1 cellular context compared by ENCODE assay signal in genomic region chr22:40241200-40241763, GRCh38.
TF ChIP-seq lines count a peak whose summit lies in the region.

No MANE protein-coding gene starts in this region.

TF ChIP-seq in GM23338, 12 proteins besides CTCF, POLR2A, EP300 and RAD21 (continued from another document):
- no peak for TF ChIP-seq EZH2phosphoT487 (IDR thresholded peaks at IDR 0.05; ENCODE audit: unreplicated experiment)
- TF ChIP-seq ETS1 (IDR thresholded peaks at IDR 0.05): no peak
- TF ChIP-seq CREB1 (CRISPR knock-in tag; IDR thresholded peaks at IDR 0.05; ENCODE audit: low read depth): no peak
- TF ChIP-seq JUNB (IDR thresholded peaks at IDR 0.05; ENCODE audit: unreplicated experiment): no peak
- TF ChIP-seq POLR2AphosphoS5 (IDR thresholded peaks at IDR 0.05; ENCODE audit: low read depth): no peak
- no peak for TF ChIP-seq NANOG (IDR thresholded peaks at IDR 0.05; ENCODE audit: borderline replicate concordance)
- TF ChIP-seq, protein P1, sequence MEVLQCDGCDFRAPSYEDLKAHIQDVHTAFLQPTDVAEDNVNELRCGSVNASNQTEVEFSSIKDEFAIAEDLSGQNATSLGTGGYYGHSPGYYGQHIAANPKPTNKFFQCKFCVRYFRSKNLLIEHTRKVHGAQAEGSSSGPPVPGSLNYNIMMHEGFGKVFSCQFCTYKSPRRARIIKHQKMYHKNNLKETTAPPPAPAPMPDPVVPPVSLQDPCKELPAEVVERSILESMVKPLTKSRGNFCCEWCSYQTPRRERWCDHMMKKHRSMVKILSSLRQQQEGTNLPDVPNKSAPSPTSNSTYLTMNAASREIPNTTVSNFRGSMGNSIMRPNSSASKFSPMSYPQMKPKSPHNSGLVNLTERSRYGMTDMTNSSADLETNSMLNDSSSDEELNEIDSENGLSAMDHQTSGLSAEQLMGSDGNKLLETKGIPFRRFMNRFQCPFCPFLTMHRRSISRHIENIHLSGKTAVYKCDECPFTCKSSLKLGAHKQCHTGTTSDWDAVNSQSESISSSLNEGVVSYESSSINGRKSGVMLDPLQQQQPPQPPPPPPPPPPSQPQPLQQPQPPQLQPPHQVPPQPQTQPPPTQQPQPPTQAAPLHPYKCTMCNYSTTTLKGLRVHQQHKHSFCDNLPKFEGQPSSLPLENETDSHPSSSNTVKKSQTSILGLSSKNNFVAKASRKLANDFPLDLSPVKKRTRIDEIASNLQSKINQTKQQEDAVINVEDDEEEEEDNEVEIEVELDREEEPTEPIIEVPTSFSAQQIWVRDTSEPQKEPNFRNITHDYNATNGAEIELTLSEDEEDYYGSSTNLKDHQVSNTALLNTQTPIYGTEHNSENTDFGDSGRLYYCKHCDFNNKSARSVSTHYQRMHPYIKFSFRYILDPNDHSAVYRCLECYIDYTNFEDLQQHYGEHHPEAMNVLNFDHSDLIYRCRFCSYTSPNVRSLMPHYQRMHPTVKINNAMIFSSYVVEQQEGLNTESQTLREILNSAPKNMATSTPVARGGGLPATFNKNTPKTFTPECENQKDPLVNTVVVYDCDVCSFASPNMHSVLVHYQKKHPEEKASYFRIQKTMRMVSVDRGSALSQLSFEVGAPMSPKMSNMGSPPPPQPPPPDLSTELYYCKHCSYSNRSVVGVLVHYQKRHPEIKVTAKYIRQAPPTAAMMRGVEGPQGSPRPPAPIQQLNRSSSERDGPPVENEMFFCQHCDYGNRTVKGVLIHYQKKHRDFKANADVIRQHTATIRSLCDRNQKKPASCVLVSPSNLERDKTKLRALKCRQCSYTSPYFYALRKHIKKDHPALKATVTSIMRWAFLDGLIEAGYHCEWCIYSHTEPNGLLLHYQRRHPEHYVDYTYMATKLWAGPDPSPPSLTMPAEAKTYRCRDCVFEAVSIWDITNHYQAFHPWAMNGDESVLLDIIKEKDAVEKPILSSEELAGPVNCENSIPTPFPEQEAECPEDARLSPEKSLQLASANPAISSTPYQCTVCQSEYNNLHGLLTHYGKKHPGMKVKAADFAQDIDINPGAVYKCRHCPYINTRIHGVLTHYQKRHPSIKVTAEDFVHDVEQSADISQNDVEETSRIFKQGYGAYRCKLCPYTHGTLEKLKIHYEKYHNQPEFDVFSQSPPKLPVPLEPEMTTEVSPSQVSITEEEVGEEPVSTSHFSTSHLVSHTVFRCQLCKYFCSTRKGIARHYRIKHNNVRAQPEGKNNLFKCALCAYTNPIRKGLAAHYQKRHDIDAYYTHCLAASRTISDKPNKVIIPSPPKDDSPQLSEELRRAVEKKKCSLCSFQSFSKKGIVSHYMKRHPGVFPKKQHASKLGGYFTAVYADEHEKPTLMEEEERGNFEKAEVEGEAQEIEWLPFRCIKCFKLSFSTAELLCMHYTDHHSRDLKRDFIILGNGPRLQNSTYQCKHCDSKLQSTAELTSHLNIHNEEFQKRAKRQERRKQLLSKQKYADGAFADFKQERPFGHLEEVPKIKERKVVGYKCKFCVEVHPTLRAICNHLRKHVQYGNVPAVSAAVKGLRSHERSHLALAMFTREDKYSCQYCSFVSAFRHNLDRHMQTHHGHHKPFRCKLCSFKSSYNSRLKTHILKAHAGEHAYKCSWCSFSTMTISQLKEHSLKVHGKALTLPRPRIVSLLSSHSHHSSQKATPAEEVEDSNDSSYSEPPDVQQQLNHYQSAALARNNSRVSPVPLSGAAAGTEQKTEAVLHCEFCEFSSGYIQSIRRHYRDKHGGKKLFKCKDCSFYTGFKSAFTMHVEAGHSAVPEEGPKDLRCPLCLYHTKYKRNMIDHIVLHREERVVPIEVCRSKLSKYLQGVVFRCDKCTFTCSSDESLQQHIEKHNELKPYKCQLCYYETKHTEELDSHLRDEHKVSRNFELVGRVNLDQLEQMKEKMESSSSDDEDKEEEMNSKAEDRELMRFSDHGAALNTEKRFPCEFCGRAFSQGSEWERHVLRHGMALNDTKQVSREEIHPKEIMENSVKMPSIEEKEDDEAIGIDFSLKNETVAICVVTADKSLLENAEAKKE (CRISPR knock-in tag; IDR thresholded peaks at IDR 0.05): no peak
